In genomic region chr11:61535998-61536675, GRCh38 we compare ENCODE assay signal across 34 cellular contexts. TPM values are rescaled to one million over a fixed set of nuclear protein-coding genes. Genes with fewer than 3 reads are reported as not detected.
"Had no signal": no experiment of that assay in that cellular context is flagged by ENCODE, and none has a peak within 500 bp of the region (broad histone marks: within the 10 kb centered on the region; RNA-seq: fewer than 3 reads in every experiment).

No MANE protein-coding gene starts in this region.

- H3K9ac ChIP-seq: SK-N-SH had no signal

- H3K4me3 ChIP-seq: adrenal gland, MG63, SJSA1 had no signal

- H3K4me1 ChIP-seq: adrenal gland, SJSA1 had no signal

- H3K9me3 Mint-ChIP-seq: activated B cell treated with CpG ODN at 0.5 μM for 24 hours; activated CD4-positive, alpha-beta memory T cell treated with anti-CD3 and anti-CD28 coated beads for 36 hours; activated naive CD4-positive, alpha-beta T cell treated with anti-CD3 and anti-CD28 coated beads for 36 hours; activated naive CD4-positive, alpha-beta T cell treated with anti-CD3 and anti-CD28 coated beads, Interleukin-2, amount 50 U/mL, for 72 hours; activated T-cell treated with anti-CD3 and anti-CD28 coated beads, Interleukin-2, amount 50 U/mL, for 4 hours; activated T-helper 1 cell treated with anti-CD3 and anti-CD28 coated beads, Interleukin-12 subunit alpha, Interleukin-12 subunit beta, Interleukin-2, Interleukin-4 antibody, amounts not matched to agents 30 ng/mL and 10 ng/mL and 1 ng/mL, durations not matched to agents 14 hours and 24 hours and 36 hours; brain; central memory CD8-positive, alpha-beta T cell; T-helper 1 cell treated with Interleukin-12 subunit alpha and Interleukin-12 subunit beta and Interleukin-4 antibody, amounts not matched to agents 30 μg/mL and 1 μg/mL, for 36 hours had no signal

- H3K4me3 Mint-ChIP-seq: activated B cell treated with CpG ODN at 0.5 μM for 24 hours; activated CD4-positive, alpha-beta memory T cell treated with anti-CD3 and anti-CD28 coated beads for 36 hours; activated naive CD4-positive, alpha-beta T cell treated with anti-CD3 and anti-CD28 coated beads for 36 hours; activated T-cell treated with anti-CD3 and anti-CD28 coated beads, Interleukin-2, amount 50 U/mL, for 4 hours; activated T-helper 1 cell treated with anti-CD3 and anti-CD28 coated beads, Interleukin-12 subunit alpha, Interleukin-12 subunit beta, Interleukin-2, Interleukin-4 antibody, amounts not matched to agents 30 ng/mL and 10 ng/mL and 1 ng/mL, durations not matched to agents 14 hours and 24 hours and 36 hours; brain; central memory CD8-positive, alpha-beta T cell; T-helper 1 cell treated with Interleukin-12 subunit alpha and Interleukin-12 subunit beta and Interleukin-4 antibody, amounts not matched to agents 30 μg/mL and 1 μg/mL, for 36 hours had no signal

- H3K27ac ChIP-seq: adrenal gland, SJSA1, VCaP had no signal

- H3K9me3 ChIP-seq: adrenal gland, MG63, SJSA1, SK-N-SH had no signal

- DNase-seq: activated B cell treated with CpG ODN at 0.5 μM for 24 hours; activated CD4-positive, alpha-beta memory T cell treated with anti-CD3 and anti-CD28 coated beads for 36 hours; activated CD4-positive, alpha-beta T cell treated with anti-CD3 and anti-CD28 coated beads for 4 hours; activated CD4-positive, alpha-beta T cell treated with anti-CD3 and anti-CD28 coated beads, Interleukin-2, amount 50 U/mL, for 1 hour; activated CD4-positive, CD25-positive, alpha-beta regulatory T cell treated with anti-CD3 and anti-CD28 coated beads, Interleukin-2, amount 50 U/mL, for 72 hours; activated CD8-positive, alpha-beta memory T cell treated with anti-CD3 and anti-CD28 coated beads, Interleukin-2, amount 50 U/mL, for 4 hours; activated gamma-delta T cell treated with Interleukin-2 at 50 U/mL for 16 hours; activated naive CD4-positive, alpha-beta T cell treated with anti-CD3 and anti-CD28 coated beads for 36 hours; activated T-cell treated with anti-CD3 and anti-CD28 coated beads for 4 hours; activated T-cell treated with anti-CD3 and anti-CD28 coated beads, Interleukin-2, amount 50 U/mL, for 4 hours; adrenal gland; Kasumi-1; KG1; MG63; NCI-H1048; NCI-H1105 treated with DMSO at 0.1 percent for 48 hours; NCI-H1436; NCI-H1694; NCI-H1930; NCI-H2081 treated with DMSO at 0.1 percent for 48 hours; NCI-H226; NCI-H446 treated with DMSO at 0.1 percent for 48 hours; NCI-H524; SHP77 treated with DMSO at 0.1 percent for 48 hours; T-helper 9 cell had no signal

- H3K4me2 ChIP-seq: SK-N-SH had no signal

- H3K27me3 ChIP-seq: adrenal gland, MG63 had no signal

- H3K36me3 Mint-ChIP-seq: activated CD4-positive, alpha-beta memory T cell treated with anti-CD3 and anti-CD28 coated beads for 36 hours; activated naive CD4-positive, alpha-beta T cell treated with anti-CD3 and anti-CD28 coated beads, Interleukin-2, amount 50 U/mL, for 72 hours; brain had no signal

- H3K36me3 ChIP-seq: adrenal gland, MG63, SJSA1 had no signal

- ATAC-seq: activated naive CD4-positive, alpha-beta T cell treated with anti-CD3 and anti-CD28 coated beads, Interleukin-2, amount 50 U/mL, for 72 hours; activated T-cell treated with anti-CD3 and anti-CD28 coated beads, Interleukin-2, amount 50 U/mL, for 4 hours had no signal

- H3K27ac Mint-ChIP-seq: activated B cell treated with CpG ODN at 0.5 μM for 24 hours; activated CD4-positive, alpha-beta memory T cell treated with anti-CD3 and anti-CD28 coated beads for 36 hours; activated naive CD4-positive, alpha-beta T cell treated with anti-CD3 and anti-CD28 coated beads for 36 hours; activated naive CD4-positive, alpha-beta T cell treated with anti-CD3 and anti-CD28 coated beads, Interleukin-2, amount 50 U/mL, for 72 hours; activated T-helper 1 cell treated with anti-CD3 and anti-CD28 coated beads, Interleukin-12 subunit alpha, Interleukin-12 subunit beta, Interleukin-2, Interleukin-4 antibody, amounts not matched to agents 30 ng/mL and 10 ng/mL and 1 ng/mL, durations not matched to agents 14 hours and 24 hours and 36 hours; brain; T-helper 1 cell treated with Interleukin-12 subunit alpha and Interleukin-12 subunit beta and Interleukin-4 antibody, amounts not matched to agents 30 μg/mL and 1 μg/mL, for 36 hours had no signal

- H3K4me1 Mint-ChIP-seq: activated B cell treated with CpG ODN at 0.5 μM for 24 hours; central memory CD8-positive, alpha-beta T cell had no signal

RNA-seq across cellular contexts. Expression of gene LRRC10B, which starts 27.6 kb away (rescaled TPM):
- total RNA-seq: activated B cell treated with CpG ODN at 0.5 μM for 24 hours; activated CD4-positive, alpha-beta memory T cell treated with anti-CD3 and anti-CD28 coated beads for 36 hours; activated naive CD4-positive, alpha-beta T cell treated with anti-CD3 and anti-CD28 coated beads for 36 hours; activated naive CD4-positive, alpha-beta T cell treated with anti-CD3 and anti-CD28 coated beads, Interleukin-2, amount 50 U/mL, for 72 hours; activated T-cell treated with anti-CD3 and anti-CD28 coated beads, Interleukin-2, amount 50 U/mL, for 4 hours; activated T-helper 1 cell treated with anti-CD3 and anti-CD28 coated beads, Interleukin-12 subunit alpha, Interleukin-12 subunit beta, Interleukin-2, Interleukin-4 antibody, amounts not matched to agents 30 ng/mL and 10 ng/mL and 1 ng/mL, durations not matched to agents 14 hours and 24 hours and 36 hours; OCI-LY7; SJSA1 had no signal
- polyA plus RNA-seq: SK-N-SH had no signal

RNA-seq across cellular contexts. Expression of gene SYT7, which starts 44.7 kb away (rescaled TPM):
- total RNA-seq: activated B cell treated with CpG ODN at 0.5 μM for 24 hours; activated CD4-positive, alpha-beta memory T cell treated with anti-CD3 and anti-CD28 coated beads for 36 hours; activated naive CD4-positive, alpha-beta T cell treated with anti-CD3 and anti-CD28 coated beads for 36 hours; activated naive CD4-positive, alpha-beta T cell treated with anti-CD3 and anti-CD28 coated beads, Interleukin-2, amount 50 U/mL, for 72 hours; OCI-LY7; SJSA1 had no signal
